31 cellular contexts compared by ENCODE assay signal in the genomic region with DNA sequence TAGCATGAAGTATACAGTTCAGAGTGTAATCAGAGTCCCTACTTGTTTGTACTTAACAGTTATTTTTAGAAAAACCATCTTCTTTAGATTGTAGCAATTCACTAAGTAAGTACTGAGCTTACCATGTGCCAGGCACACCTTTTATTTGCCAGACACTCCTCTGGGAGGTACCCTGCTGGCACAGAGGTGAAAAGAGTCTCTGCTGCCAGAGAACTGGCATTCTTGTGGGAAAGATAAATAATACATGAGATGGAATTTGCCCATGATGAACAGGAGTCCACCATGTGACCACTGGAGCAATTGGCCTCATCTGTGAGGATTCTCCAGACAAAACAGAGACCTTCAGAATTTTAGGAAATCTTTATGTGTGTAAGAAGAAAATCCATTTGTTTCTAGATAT.
DNase-seq lines count a peak whose midpoint lies in the region; ATAC-seq and TF ChIP-seq lines count a peak whose summit lies in the region.
"Had no signal": no experiment of that assay in that cellular context is flagged by ENCODE, and none has a peak within 500 bp of the region (broad histone marks: within the 10 kb centered on the region; RNA-seq: fewer than 3 reads in every experiment).

No MANE protein-coding gene starts in this region.

- DNase-seq in NCI-H748 (lab: John Stamatoyannopoulos, UW; ENCODE audit: unreplicated experiment) = peak; percentile 10
- no peak for DNase-seq in NCI-H748 treated with DMSO at 0.1 percent for 48 hours (lab: John Stamatoyannopoulos, UW)
- DNase-seq in NCI-H345 treated with DMSO at 0.1 percent for 48 hours (lab: John Stamatoyannopoulos, UW; ENCODE audit: unreplicated experiment) = peak; percentile 27
- peak; percentile 23 for DNase-seq in epithelial cell of proximal tubule (ENCODE audit: low read depth)
- peak; percentile 25 for DNase-seq in stomach
- no peak for DNase-seq in activated CD4-positive, CD25-positive, alpha-beta regulatory T cell (lab: John Stamatoyannopoulos, UW)
- DNase-seq in NCI-H2227 (lab: John Stamatoyannopoulos, UW; ENCODE audit: unreplicated experiment) = no peak
- DNase-seq: activated B cell treated with CpG ODN at 0.5 μM for 24 hours; activated gamma-delta T cell treated with Interleukin-2 at 50 U/mL for 16 hours; activated naive CD8-positive, alpha-beta T cell treated with anti-CD3 and anti-CD28 coated beads, Interleukin-2, amount 10 ng/mL, durations not matched to agents 7 days and 5 days; activated T-cell treated with anti-CD3 and anti-CD28 coated beads, Interleukin-2, amount 50 U/mL, for 48 hours; AML-193; CD4-positive, CD25-positive, alpha-beta regulatory T cell; effector memory CD8-positive, alpha-beta T cell; glutamatergic neuron; naive thymus-derived CD4-positive, alpha-beta T cell; NCI-H1092; NCI-H187; NCI-H510A; NK-92 treated with Interleukin-12 subunit alpha and Interleukin-12 subunit beta, amount 100 ng/mL, for 24 hours; posterior cingulate gyrus; right cardiac atrium; spleen; stimulated activated CD8-positive, alpha-beta memory T cell treated with anti-CD3 and anti-CD28 coated beads, Interleukin-4, amount 100 ng/mL, for 48 hours; stimulated activated naive CD8-positive, alpha-beta T cell treated with anti-CD3 and anti-CD28 coated beads, Interleukin-15, amount 100 ng/mL, for 72 hours; tibial artery had no signal

- TF ChIP-seq CTCF in epithelial cell of proximal tubule (conservative IDR thresholded peaks at IDR 0.05; ENCODE audit: low read depth, low read length) (peak; percentile 5), stomach (IDR thresholded peaks at IDR 0.05) (no peak)

- no peaks in the 10 kb centered on the region for H3K27me3 ChIP-seq in stomach
- H3K27me3 ChIP-seq: ascending aorta, spleen, tibial artery had no signal

- TF ChIP-seq POLR2A in stomach (IDR thresholded peaks at IDR 0.05) (no peak), GM18505 (IDR thresholded peaks at IDR 0.05; ENCODE audit: borderline replicate concordance, extremely low read depth, insufficient read depth, insufficient read length) (no peak)

- H3K4me1 ChIP-seq in stomach = no peaks in the 10 kb centered on the region
- H3K4me1 ChIP-seq: ascending aorta, spleen, tibial artery had no signal

- no peak overlapping the region for H3K27ac ChIP-seq in stomach
- H3K27ac ChIP-seq: ascending aorta, coronary artery, neutrophil, SK-N-MC, spleen, tibial artery had no signal

- no peak overlapping the region for H3K4me3 ChIP-seq in epithelial cell of proximal tubule (ENCODE audit: low read depth, low read length)
- H3K4me3 ChIP-seq in stomach = no peak overlapping the region
- H3K4me3 ChIP-seq: ascending aorta, coronary artery, SK-N-MC, spleen, tibial artery had no signal

- TF ChIP-seq EP300 in stomach (IDR thresholded peaks at IDR 0.05) = no peak

- intact Hi-C loops in stomach (cut with DNase I; ENCODE audit: low total_unique reads) = loop anchor here (10.0 kb wide), 1 partner anchor 418 kb away; no protein-coding TSS in a partner anchor

- H3K36me3 ChIP-seq in stomach = no peaks in the 10 kb centered on the region
- H3K36me3 ChIP-seq: ascending aorta, neutrophil, spleen, tibial artery had no signal

- ATAC-seq in GM18505 (IDR thresholded peaks at IDR 0.05; ENCODE audit: unreplicated experiment) = no peak
- ATAC-seq: effector memory CD8-positive, alpha-beta T cell; naive thymus-derived CD4-positive, alpha-beta T cell; right cardiac atrium; stimulated activated naive CD8-positive, alpha-beta T cell treated with anti-CD3 and anti-CD28 coated beads, Interleukin-15, amount 100 ng/mL, for 72 hours had no signal

- no peaks in the 10 kb centered on the region for H3K9me3 ChIP-seq in stomach
- H3K9me3 ChIP-seq: ascending aorta, neutrophil, tibial artery had no signal

Comparison
In these comparisons a context has a peak if more than half of its experiments do, and no peak if none do; other contexts are left out.
1. DNase-seq: peak in NCI-H748 (single experiment), NCI-H345 treated with DMSO at 0.1 percent for 48 hours (single experiment), epithelial cell of proximal tubule (single experiment) and stomach (single experiment); none in NCI-H748 treated with DMSO at 0.1 percent for 48 hours (single experiment), activated CD4-positive, CD25-positive, alpha-beta regulatory T cell (0 of 4) and NCI-H2227 (single experiment).